1 cellular context compared by ENCODE assay signal in the genomic region with DNA sequence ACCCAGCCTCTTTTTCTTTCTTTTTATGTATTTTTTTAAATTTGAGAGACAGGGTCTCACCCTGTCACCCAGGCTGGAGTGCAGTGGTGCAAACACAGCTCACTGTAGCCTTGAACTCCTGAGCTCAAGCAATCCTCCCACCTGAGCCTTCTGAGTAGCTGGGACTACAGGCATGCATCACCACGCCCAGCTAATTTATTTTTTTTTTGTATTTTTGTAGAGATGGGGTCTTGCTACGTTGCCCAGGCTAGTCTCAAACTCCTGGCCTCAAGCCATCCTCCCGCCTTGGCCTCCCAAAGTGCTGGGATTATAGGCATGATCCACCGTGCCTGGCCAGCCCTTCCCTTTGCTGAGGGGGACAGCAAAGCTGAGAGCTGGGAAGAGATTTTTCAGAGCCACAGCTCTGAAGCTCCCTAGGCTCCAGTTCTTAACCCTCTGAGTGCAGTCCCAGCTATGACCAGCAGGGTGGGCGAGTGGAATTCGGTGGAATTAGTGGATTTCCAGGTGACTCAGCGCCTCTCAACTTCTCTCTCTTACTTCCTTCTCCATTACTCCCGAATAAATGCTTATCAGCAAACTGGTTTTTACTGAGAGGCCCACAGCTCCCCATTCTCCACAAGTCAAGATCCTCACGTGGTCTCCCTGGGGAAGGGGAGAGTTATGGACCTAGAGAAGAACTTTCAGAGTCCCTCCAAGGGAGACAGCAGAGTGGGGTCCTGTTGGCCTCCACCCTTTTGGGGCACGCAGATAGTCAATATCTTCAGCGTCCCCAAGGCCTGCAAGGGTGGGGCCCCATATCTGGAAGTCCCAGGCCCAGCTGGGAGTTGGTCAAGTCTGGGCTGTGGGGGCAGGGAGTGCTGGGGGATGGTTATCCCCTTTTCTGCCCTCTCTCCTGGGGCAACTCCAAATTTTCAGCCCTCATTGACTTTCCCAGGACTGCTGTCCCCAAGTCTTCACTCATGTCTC.
A peak's percentile ranks its signal among the peaks of the same experiment; 100 is the strongest.
TF ChIP-seq lines count a peak whose summit lies in the region.

No MANE protein-coding gene starts in this region.

TF ChIP-seq in K562, 482 proteins besides CTCF, POLR2A, EP300 and RAD21 (continued from another document and continues in another):
- TF ChIP-seq, protein P1, sequence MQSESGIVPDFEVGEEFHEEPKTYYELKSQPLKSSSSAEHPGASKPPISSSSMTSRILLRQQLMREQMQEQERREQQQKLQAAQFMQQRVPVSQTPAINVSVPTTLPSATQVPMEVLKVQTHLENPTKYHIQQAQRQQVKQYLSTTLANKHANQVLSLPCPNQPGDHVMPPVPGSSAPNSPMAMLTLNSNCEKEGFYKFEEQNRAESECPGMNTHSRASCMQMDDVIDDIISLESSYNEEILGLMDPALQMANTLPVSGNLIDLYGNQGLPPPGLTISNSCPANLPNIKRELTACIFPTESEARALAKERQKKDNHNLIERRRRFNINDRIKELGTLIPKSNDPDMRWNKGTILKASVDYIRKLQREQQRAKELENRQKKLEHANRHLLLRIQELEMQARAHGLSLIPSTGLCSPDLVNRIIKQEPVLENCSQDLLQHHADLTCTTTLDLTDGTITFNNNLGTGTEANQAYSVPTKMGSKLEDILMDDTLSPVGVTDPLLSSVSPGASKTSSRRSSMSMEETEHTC (IDR thresholded peaks at IDR 0.05) = peak; percentile 35
- TF ChIP-seq, protein P2, sequence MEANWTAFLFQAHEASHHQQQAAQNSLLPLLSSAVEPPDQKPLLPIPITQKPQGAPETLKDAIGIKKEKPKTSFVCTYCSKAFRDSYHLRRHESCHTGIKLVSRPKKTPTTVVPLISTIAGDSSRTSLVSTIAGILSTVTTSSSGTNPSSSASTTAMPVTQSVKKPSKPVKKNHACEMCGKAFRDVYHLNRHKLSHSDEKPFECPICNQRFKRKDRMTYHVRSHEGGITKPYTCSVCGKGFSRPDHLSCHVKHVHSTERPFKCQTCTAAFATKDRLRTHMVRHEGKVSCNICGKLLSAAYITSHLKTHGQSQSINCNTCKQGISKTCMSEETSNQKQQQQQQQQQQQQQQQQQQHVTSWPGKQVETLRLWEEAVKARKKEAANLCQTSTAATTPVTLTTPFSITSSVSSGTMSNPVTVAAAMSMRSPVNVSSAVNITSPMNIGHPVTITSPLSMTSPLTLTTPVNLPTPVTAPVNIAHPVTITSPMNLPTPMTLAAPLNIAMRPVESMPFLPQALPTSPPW (CRISPR knock-in tag; IDR thresholded peaks at IDR 0.05) = peak; percentile 82
- TF ChIP-seq, protein P3, sequence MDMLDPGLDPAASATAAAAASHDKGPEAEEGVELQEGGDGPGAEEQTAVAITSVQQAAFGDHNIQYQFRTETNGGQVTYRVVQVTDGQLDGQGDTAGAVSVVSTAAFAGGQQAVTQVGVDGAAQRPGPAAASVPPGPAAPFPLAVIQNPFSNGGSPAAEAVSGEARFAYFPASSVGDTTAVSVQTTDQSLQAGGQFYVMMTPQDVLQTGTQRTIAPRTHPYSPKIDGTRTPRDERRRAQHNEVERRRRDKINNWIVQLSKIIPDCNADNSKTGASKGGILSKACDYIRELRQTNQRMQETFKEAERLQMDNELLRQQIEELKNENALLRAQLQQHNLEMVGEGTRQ (CRISPR knock-in tag; IDR thresholded peaks at IDR 0.05) = peak; percentile 73
- TF ChIP-seq, protein P4, sequence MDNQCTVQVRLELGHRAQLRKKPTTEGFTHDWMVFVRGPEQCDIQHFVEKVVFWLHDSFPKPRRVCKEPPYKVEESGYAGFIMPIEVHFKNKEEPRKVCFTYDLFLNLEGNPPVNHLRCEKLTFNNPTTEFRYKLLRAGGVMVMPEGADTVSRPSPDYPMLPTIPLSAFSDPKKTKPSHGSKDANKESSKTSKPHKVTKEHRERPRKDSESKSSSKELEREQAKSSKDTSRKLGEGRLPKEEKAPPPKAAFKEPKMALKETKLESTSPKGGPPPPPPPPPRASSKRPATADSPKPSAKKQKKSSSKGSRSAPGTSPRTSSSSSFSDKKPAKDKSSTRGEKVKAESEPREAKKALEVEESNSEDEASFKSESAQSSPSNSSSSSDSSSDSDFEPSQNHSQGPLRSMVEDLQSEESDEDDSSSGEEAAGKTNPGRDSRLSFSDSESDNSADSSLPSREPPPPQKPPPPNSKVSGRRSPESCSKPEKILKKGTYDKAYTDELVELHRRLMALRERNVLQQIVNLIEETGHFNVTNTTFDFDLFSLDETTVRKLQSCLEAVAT (IDR thresholded peaks at IDR 0.05) = peak in 1 of 2 experiments; percentile 8; a peak in 2 of 4 replicates
- TF ChIP-seq KHSRP (IDR thresholded peaks at IDR 0.05) = 0 out of 2 replicates have a peak, but pooled peaks have one; percentile 31
- TF ChIP-seq, protein P5, sequence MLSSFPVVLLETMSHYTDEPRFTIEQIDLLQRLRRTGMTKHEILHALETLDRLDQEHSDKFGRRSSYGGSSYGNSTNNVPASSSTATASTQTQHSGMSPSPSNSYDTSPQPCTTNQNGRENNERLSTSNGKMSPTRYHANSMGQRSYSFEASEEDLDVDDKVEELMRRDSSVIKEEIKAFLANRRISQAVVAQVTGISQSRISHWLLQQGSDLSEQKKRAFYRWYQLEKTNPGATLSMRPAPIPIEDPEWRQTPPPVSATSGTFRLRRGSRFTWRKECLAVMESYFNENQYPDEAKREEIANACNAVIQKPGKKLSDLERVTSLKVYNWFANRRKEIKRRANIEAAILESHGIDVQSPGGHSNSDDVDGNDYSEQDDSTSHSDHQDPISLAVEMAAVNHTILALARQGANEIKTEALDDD (IDR thresholded peaks at IDR 0.05) = peak; percentile 51; the same call in 1 of the 2 replicates
- TF ChIP-seq, protein P6, sequence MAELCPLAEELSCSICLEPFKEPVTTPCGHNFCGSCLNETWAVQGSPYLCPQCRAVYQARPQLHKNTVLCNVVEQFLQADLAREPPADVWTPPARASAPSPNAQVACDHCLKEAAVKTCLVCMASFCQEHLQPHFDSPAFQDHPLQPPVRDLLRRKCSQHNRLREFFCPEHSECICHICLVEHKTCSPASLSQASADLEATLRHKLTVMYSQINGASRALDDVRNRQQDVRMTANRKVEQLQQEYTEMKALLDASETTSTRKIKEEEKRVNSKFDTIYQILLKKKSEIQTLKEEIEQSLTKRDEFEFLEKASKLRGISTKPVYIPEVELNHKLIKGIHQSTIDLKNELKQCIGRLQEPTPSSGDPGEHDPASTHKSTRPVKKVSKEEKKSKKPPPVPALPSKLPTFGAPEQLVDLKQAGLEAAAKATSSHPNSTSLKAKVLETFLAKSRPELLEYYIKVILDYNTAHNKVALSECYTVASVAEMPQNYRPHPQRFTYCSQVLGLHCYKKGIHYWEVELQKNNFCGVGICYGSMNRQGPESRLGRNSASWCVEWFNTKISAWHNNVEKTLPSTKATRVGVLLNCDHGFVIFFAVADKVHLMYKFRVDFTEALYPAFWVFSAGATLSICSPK (IDR thresholded peaks at IDR 0.05; ENCODE audit: borderline replicate concordance) = peak; percentile 50; the same call in 1 of the 2 replicates
- peak; percentile 84 for TF ChIP-seq MYC (IDR thresholded peaks at IDR 0.05; ENCODE audit: low read depth, low read length)
- TF ChIP-seq MYC (CRISPR knock-in tag; IDR thresholded peaks at IDR 0.05; ENCODE audit: borderline replicate concordance, low read depth) = no peak
- peak; percentile 76 to 85; a peak in 3 of 4 replicates for TF ChIP-seq MAZ (CRISPR knock-in tag; conservative IDR thresholded peaks at IDR 0.05 in 1 of 2, IDR thresholded peaks at IDR 0.05 in 1 of 2)
- TF ChIP-seq YY1 (IDR thresholded peaks at IDR 0.05; ENCODE audit: borderline replicate concordance in 1 of 3, control insufficient read depth in 1 of 3, extremely low read depth in 1 of 3, insufficient read depth in 3 of 3, insufficient read length in 1 of 3, insufficient replicate concordance in 2 of 3, low read depth in 1 of 3, low read length in 2 of 3) = peak in 1 of 3 experiments; percentile 56
- 0 out of 2 replicates have a peak, but pooled peaks have one; percentile 11 for TF ChIP-seq ARID2 (IDR thresholded peaks at IDR 0.05)
- TF ChIP-seq DIDO1 (tag; IDR thresholded peaks at IDR 0.05; ENCODE audit: low read depth) = no peak
- peak; percentile 99 for TF ChIP-seq CBFA2T3 (IDR thresholded peaks at IDR 0.05)
- peak; percentile 55 for TF ChIP-seq MTA1 (IDR thresholded peaks at IDR 0.05; ENCODE audit: borderline replicate concordance)
- peak; percentile 62; the same call in 1 of the 2 replicates for TF ChIP-seq ZNF766 (CRISPR knock-in tag; conservative IDR thresholded peaks at IDR 0.05)
- no peak for TF ChIP-seq SNRNP70 (optimal IDR thresholded peaks at IDR 0.05; ENCODE audit: low read depth, low read length)
- no peak for TF ChIP-seq U2AF1 (optimal IDR thresholded peaks at IDR 0.05; ENCODE audit: low read depth, low read length)
- TF ChIP-seq, protein P7, sequence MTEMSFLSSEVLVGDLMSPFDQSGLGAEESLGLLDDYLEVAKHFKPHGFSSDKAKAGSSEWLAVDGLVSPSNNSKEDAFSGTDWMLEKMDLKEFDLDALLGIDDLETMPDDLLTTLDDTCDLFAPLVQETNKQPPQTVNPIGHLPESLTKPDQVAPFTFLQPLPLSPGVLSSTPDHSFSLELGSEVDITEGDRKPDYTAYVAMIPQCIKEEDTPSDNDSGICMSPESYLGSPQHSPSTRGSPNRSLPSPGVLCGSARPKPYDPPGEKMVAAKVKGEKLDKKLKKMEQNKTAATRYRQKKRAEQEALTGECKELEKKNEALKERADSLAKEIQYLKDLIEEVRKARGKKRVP (CRISPR knock-in tag; IDR thresholded peaks at IDR 0.05) = 0 out of 2 replicates have a peak, but pooled peaks have one; percentile 45
- 0 out of 2 replicates have a peak, but pooled peaks have one; percentile 86 for TF ChIP-seq MTA3 (IDR thresholded peaks at IDR 0.05; ENCODE audit: borderline replicate concordance)
- peak; percentile 57; the same call in 1 of the 2 replicates for TF ChIP-seq ZNF76 (CRISPR knock-in tag; IDR thresholded peaks at IDR 0.05; ENCODE audit: borderline replicate concordance)
- peak; percentile 46; the same call in 1 of the 2 replicates for TF ChIP-seq ZFX (CRISPR knock-in tag; IDR thresholded peaks at IDR 0.05)
- peak; percentile 85 for TF ChIP-seq STAT5A (IDR thresholded peaks at IDR 0.05; ENCODE audit: borderline replicate concordance, low read length)
- TF ChIP-seq SMARCE1 (IDR thresholded peaks at IDR 0.05) = peak; percentile 88
- TF ChIP-seq ZNF121 (CRISPR knock-in tag; conservative IDR thresholded peaks at IDR 0.05) = peak; percentile 100
- peak; percentile 86; the same call in 1 of the 2 replicates for TF ChIP-seq RUNX1 (IDR thresholded peaks at IDR 0.05; ENCODE audit: low read depth)
- 0 out of 2 replicates have a peak, but pooled peaks have one; percentile 69 for TF ChIP-seq ZNF583 (CRISPR knock-in tag; IDR thresholded peaks at IDR 0.05)
- no peak for TF ChIP-seq POLR2H (tag; IDR thresholded peaks at IDR 0.05; ENCODE audit: low read depth)
- TF ChIP-seq SIN3A (IDR thresholded peaks at IDR 0.05; ENCODE audit: borderline replicate concordance in 2 of 2, control insufficient read depth in 1 of 2, low read depth in 2 of 2, low read length in 2 of 2) = peak; percentile 25 to 95; a peak in 3 of 4 replicates
- TF ChIP-seq TAL1 (IDR thresholded peaks at IDR 0.05) = peak; percentile 96
- TF ChIP-seq MBD2 (IDR thresholded peaks at IDR 0.05; ENCODE audit: borderline replicate concordance, low read depth) = peak; percentile 85
- TF ChIP-seq CBFA2T2 (conservative IDR thresholded peaks at IDR 0.05) = peak; percentile 98
- TF ChIP-seq ATF7 (IDR thresholded peaks at IDR 0.05) = peak; percentile 60; the same call in 1 of the 2 replicates
- peak; percentile 32 for TF ChIP-seq HNRNPLL (IDR thresholded peaks at IDR 0.05; ENCODE audit: low read depth, low read length, poor library complexity, severe bottlenecking)
- peak; percentile 27 for TF ChIP-seq ZNF431 (CRISPR knock-in tag; IDR thresholded peaks at IDR 0.05)
- TF ChIP-seq, protein P8, sequence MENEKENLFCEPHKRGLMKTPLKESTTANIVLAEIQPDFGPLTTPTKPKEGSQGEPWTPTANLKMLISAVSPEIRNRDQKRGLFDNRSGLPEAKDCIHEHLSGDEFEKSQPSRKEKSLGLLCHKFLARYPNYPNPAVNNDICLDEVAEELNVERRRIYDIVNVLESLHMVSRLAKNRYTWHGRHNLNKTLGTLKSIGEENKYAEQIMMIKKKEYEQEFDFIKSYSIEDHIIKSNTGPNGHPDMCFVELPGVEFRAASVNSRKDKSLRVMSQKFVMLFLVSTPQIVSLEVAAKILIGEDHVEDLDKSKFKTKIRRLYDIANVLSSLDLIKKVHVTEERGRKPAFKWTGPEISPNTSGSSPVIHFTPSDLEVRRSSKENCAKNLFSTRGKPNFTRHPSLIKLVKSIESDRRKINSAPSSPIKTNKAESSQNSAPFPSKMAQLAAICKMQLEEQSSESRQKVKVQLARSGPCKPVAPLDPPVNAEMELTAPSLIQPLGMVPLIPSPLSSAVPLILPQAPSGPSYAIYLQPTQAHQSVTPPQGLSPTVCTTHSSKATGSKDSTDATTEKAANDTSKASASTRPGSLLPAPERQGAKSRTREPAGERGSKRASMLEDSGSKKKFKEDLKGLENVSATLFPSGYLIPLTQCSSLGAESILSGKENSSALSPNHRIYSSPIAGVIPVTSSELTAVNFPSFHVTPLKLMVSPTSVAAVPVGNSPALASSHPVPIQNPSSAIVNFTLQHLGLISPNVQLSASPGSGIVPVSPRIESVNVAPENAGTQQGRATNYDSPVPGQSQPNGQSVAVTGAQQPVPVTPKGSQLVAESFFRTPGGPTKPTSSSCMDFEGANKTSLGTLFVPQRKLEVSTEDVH (IDR thresholded peaks at IDR 0.05; ENCODE audit: low read depth, partially characterized antibody) = no peak
- peak; percentile 96 for TF ChIP-seq SMARCA4 (IDR thresholded peaks at IDR 0.05)
- TF ChIP-seq SAFB (IDR thresholded peaks at IDR 0.05; ENCODE audit: borderline replicate concordance, low read depth, low read length) = 0 out of 2 replicates have a peak, but pooled peaks have one; percentile 25
- TF ChIP-seq MAFF (IDR thresholded peaks at IDR 0.05; ENCODE audit: low read length) = peak; percentile 90
- TF ChIP-seq PPARD (CRISPR knock-in tag; IDR thresholded peaks at IDR 0.05) = no peak
- peak; percentile 83 for TF ChIP-seq MYNN (IDR thresholded peaks at IDR 0.05)
- TF ChIP-seq MYNN (CRISPR knock-in tag; IDR thresholded peaks at IDR 0.05) = no peak
- TF ChIP-seq MIER1 (IDR thresholded peaks at IDR 0.05; ENCODE audit: low read depth) = peak; percentile 40; the same call in 1 of the 2 replicates
- peak; percentile 64 for TF ChIP-seq RBM39 (optimal IDR thresholded peaks at IDR 0.05; ENCODE audit: low read depth, low read length)
- TF ChIP-seq FOSL1 (tag; conservative IDR thresholded peaks at IDR 0.05) = peak; percentile 94
